ENCODE assay signal across 32 cellular contexts in genomic region chr12:133215724-133216123, GRCh38. TPM values are rescaled to one million over a fixed set of nuclear protein-coding genes. Genes with fewer than 3 reads are reported as not detected.
"Had no signal": no experiment of that assay in that cellular context is flagged by ENCODE, and none has a peak within 500 bp of the region (broad histone marks: within the 10 kb centered on the region; RNA-seq: fewer than 3 reads in every experiment).

No MANE protein-coding gene starts in this region.

- H3K4me1 Mint-ChIP-seq: stimulated activated effector memory CD8-positive, alpha-beta T cell treated with anti-CD3 and anti-CD28 coated beads, Interleukin-12 subunit alpha, Interleukin-12 subunit beta, amount 100 ng/mL, for 72 hours; stimulated activated memory B cell treated with anti-CD40 and anti-IgM and Interleukin-4, amounts not matched to agents 10 μg/mL and 1 μg/mL and 100 μg/mL, for 72 hours; stimulated activated naive B cell treated with anti-CD40 and anti-IgM and Interleukin-4, amounts not matched to agents 10 μg/mL and 1 μg/mL and 100 μg/mL, for 72 hours; stimulated activated naive CD8-positive, alpha-beta T cell treated with anti-CD3 and anti-CD28 coated beads, Interleukin-15, amount 100 ng/mL, for 72 hours had no signal

- H3K9me3 ChIP-seq: testis, thyroid gland had no signal

- DNase-seq: stimulated activated CD4-positive, alpha-beta T cell treated with anti-CD3 and anti-CD28 coated beads, Interleukin-2, amount 100 ng/mL, for 48 hours; stimulated activated CD4-positive, alpha-beta T cell treated with anti-CD3 and anti-CD28 coated beads, Interleukin-4, amount 100 ng/mL, for 1 hour; stimulated activated CD4-positive, alpha-beta T cell treated with anti-CD3 and anti-CD28 coated beads, Interleukin-4, amount 100 ng/mL, for 24 hours; stimulated activated CD4-positive, alpha-beta T cell treated with anti-CD3 and anti-CD28 coated beads, Interleukin-4, amount 100 ng/mL, for 4 hours; stimulated activated CD8-positive, alpha-beta memory T cell treated with anti-CD3 and anti-CD28 coated beads, Interleukin-4, amount 100 ng/mL, for 48 hours; stimulated activated naive B cell treated with anti-CD40 and anti-IgM and Interleukin-4, amounts not matched to agents 10 μg/mL and 1 μg/mL and 100 μg/mL, for 72 hours; stimulated activated naive CD4-positive, alpha-beta T cell; stimulated activated naive CD4-positive, alpha-beta T cell treated with Interleukin-2 at 50 U/mL for 16 hours; stimulated activated naive CD8-positive, alpha-beta T cell treated with anti-CD3 and anti-CD28 coated beads, Interleukin-15, amount 100 ng/mL, for 72 hours; stimulated activated naive CD8-positive, alpha-beta T cell treated with anti-CD3 and anti-CD28 coated beads, Interleukin-15, Interleukin-2, amounts not matched to agents 100 U/mL and 50 U/mL, for 24 hours; stomach; substantia nigra; testis; thyroid gland; transverse colon; upper lobe of left lung; upper lobe of right lung; uterus had no signal

- H3K27ac Mint-ChIP-seq: stimulated activated effector memory CD8-positive, alpha-beta T cell treated with anti-CD3 and anti-CD28 coated beads, Interleukin-12 subunit alpha, Interleukin-12 subunit beta, amount 100 ng/mL, for 72 hours; stimulated activated memory B cell treated with anti-CD40 and anti-IgM and Interleukin-4, amounts not matched to agents 10 μg/mL and 1 μg/mL and 100 μg/mL, for 72 hours; stimulated activated naive B cell treated with anti-CD40 and anti-IgM and Interleukin-4, amounts not matched to agents 10 μg/mL and 1 μg/mL and 100 μg/mL, for 72 hours; stimulated activated naive CD8-positive, alpha-beta T cell treated with anti-CD3 and anti-CD28 coated beads, Interleukin-15, amount 100 ng/mL, for 72 hours; stimulated activated naive CD8-positive, alpha-beta T cell treated with anti-CD3 and anti-CD28 coated beads, Interleukin-15, Interleukin-2, amounts not matched to agents 100 ng/mL and 50 ng/mL, for 24 hours; type B pancreatic cell had no signal

- ATAC-seq: stimulated activated effector memory CD8-positive, alpha-beta T cell treated with anti-CD3 and anti-CD28 coated beads, Interleukin-12 subunit alpha, Interleukin-12 subunit beta, amount 100 ng/mL, for 72 hours; stimulated activated memory B cell treated with anti-CD40 and anti-IgM and Interleukin-4, amounts not matched to agents 10 μg/mL and 1 μg/mL and 100 μg/mL, for 72 hours; stimulated activated naive B cell treated with anti-CD40 and anti-IgM and Interleukin-4, amounts not matched to agents 10 μg/mL and 1 μg/mL and 100 μg/mL, for 72 hours; stimulated activated naive CD8-positive, alpha-beta T cell treated with anti-CD3 and anti-CD28 coated beads, Interleukin-15, amount 100 ng/mL, for 72 hours; stimulated activated naive CD8-positive, alpha-beta T cell treated with anti-CD3 and anti-CD28 coated beads, Interleukin-15, Interleukin-2, amounts not matched to agents 100 U/mL and 50 U/mL, for 24 hours; upper lobe of right lung had no signal

- H3K4me3 ChIP-seq: stomach, suprapubic skin, testis, thoracic aorta, thyroid gland, tibial artery, tibial nerve, transverse colon, upper lobe of left lung, upper lobe of right lung, uterus, vagina had no signal

- H3K27ac ChIP-seq: stomach, suprapubic skin, testis, thoracic aorta, thyroid gland, tibial artery, tibial nerve, transverse colon, upper lobe of left lung, upper lobe of right lung, uterus, vagina had no signal

- H3K4me3 Mint-ChIP-seq: stimulated activated effector memory CD8-positive, alpha-beta T cell treated with anti-CD3 and anti-CD28 coated beads, Interleukin-12 subunit alpha, Interleukin-12 subunit beta, amount 100 ng/mL, for 72 hours; stimulated activated memory B cell treated with anti-CD40 and anti-IgM and Interleukin-4, amounts not matched to agents 10 μg/mL and 1 μg/mL and 100 μg/mL, for 72 hours; stimulated activated naive B cell treated with anti-CD40 and anti-IgM and Interleukin-4, amounts not matched to agents 10 μg/mL and 1 μg/mL and 100 μg/mL, for 72 hours; stimulated activated naive CD8-positive, alpha-beta T cell treated with anti-CD3 and anti-CD28 coated beads, Interleukin-15, amount 100 ng/mL, for 72 hours; stimulated activated naive CD8-positive, alpha-beta T cell treated with anti-CD3 and anti-CD28 coated beads, Interleukin-15, Interleukin-2, amounts not matched to agents 100 ng/mL and 50 ng/mL, for 24 hours; type B pancreatic cell had no signal

- FAIRE-seq: urothelium cell line had no signal

- H3K36me3 Mint-ChIP-seq: stimulated activated effector memory CD8-positive, alpha-beta T cell treated with anti-CD3 and anti-CD28 coated beads, Interleukin-12 subunit alpha, Interleukin-12 subunit beta, amount 100 ng/mL, for 72 hours; type B pancreatic cell had no signal

- H3K27me3 Mint-ChIP-seq: stimulated activated naive CD8-positive, alpha-beta T cell treated with anti-CD3 and anti-CD28 coated beads, Interleukin-15, amount 100 ng/mL, for 72 hours; stimulated activated naive CD8-positive, alpha-beta T cell treated with anti-CD3 and anti-CD28 coated beads, Interleukin-15, Interleukin-2, amounts not matched to agents 100 ng/mL and 50 ng/mL, for 24 hours; type B pancreatic cell had no signal

- H3K4me1 ChIP-seq: stomach, suprapubic skin, testis, thyroid gland, tibial artery, tibial nerve, transverse colon, upper lobe of left lung, upper lobe of right lung, uterus, vagina had no signal

- H3K36me3 ChIP-seq: stomach, suprapubic skin, thoracic aorta, thyroid gland, transverse colon, upper lobe of left lung, upper lobe of right lung, uterus, vagina had no signal

- H3K27me3 ChIP-seq: stomach, suprapubic skin, testis, thyroid gland, tibial artery, tibial nerve, transverse colon, upper lobe of left lung, upper lobe of right lung, uterus, vagina had no signal

RNA-seq across cellular contexts. Expression of gene ANHX, which starts 20.0 kb away (rescaled TPM):
- total RNA-seq: stomach, subcutaneous adipose tissue, suprapubic skin, temporal lobe, thoracic aorta, tibial nerve, transverse colon, upper lobe of left lung, upper lobe of right lung, ureter, urinary bladder, vagina had no signal
- polyA plus RNA-seq: stomach, urinary bladder had no signal
